ENCODE assay signal across 10 cellular contexts in the genomic region with DNA sequence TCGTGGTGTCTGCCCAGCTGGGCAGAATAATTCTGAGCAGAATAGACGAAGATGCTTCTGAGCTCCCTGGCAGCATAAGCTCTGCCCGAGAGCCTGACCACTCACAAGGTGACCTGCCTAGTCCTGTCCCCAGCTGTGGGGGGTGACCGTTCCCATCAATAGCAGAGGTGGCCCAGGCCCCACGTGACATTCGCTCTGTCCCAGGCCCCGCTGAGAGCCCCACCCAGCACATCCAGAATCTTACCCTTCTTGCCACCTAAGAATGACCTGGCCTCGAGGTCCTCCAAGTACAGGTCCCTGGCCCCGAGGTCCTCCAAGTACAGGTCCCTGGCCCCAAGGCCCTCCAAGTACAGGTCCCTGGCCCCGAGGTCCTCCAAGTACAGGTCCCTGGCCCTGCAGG. TPM values are rescaled to one million over a fixed set of nuclear protein-coding genes. Genes with fewer than 3 reads are reported as not detected.
A peak's percentile ranks its signal among the peaks of the same experiment; 100 is the strongest.
DNase-seq lines count a peak whose midpoint lies in the region; ATAC-seq and TF ChIP-seq lines count a peak whose summit lies in the region.
"Had no signal": no experiment of that assay in that cellular context is flagged by ENCODE, and none has a peak within 500 bp of the region (broad histone marks: within the 10 kb centered on the region; RNA-seq: fewer than 3 reads in every experiment).

No MANE protein-coding gene starts in this region.

- H3K36me3 Mint-ChIP-seq in stimulated activated naive CD8-positive, alpha-beta T cell treated with anti-CD3 and anti-CD28 coated beads, Interleukin-15, Interleukin-2, amounts not matched to agents 100 ng/mL and 50 ng/mL, for 24 hours (ENCODE audit: low read depth): peaks cover 20% of the 10 kb centered on the region
- H3K36me3 Mint-ChIP-seq in nephron progenitor cell (ENCODE audit: low read depth): no peaks in the 10 kb centered on the region

- ATAC-seq in stimulated activated naive CD8-positive, alpha-beta T cell treated with anti-CD3 and anti-CD28 coated beads, Interleukin-15, Interleukin-2, amounts not matched to agents 100 U/mL and 50 U/mL, for 24 hours: no peak
- ATAC-seq in aorta (ENCODE audit: low FRiP score) (no peak), HG03342 (IDR thresholded peaks at IDR 0.05; ENCODE audit: unreplicated experiment) (no peak), GM19023 (IDR thresholded peaks at IDR 0.05; ENCODE audit: unreplicated experiment) (no peak)

- H3K27me3 ChIP-seq in esophagus (ENCODE audit: control insufficient read depth in 1 of 2, insufficient read depth in 2 of 2, low read length in 2 of 2) (no peaks in the 10 kb centered on the region), aorta (ENCODE audit: control insufficient read depth in 1 of 2, insufficient read depth in 2 of 2, low read length in 1 of 2) (no peaks in the 10 kb centered on the region)

- H3K9me3 Mint-ChIP-seq in stimulated activated naive CD8-positive, alpha-beta T cell treated with anti-CD3 and anti-CD28 coated beads, Interleukin-15, Interleukin-2, amounts not matched to agents 100 ng/mL and 50 ng/mL, for 24 hours: no peaks in the 10 kb centered on the region
- no peaks in the 10 kb centered on the region for H3K9me3 Mint-ChIP-seq in nephron progenitor cell
- H3K9me3 Mint-ChIP-seq: IgD-negative memory B cell had no signal

- H3K4me1 ChIP-seq in esophagus (ENCODE audit: control insufficient read depth in 2 of 2, insufficient read depth in 2 of 2, low read length in 1 of 2): peaks cover 0 to 52% of the 10 kb centered on the region in 2 donors
- no peaks in the 10 kb centered on the region for H3K4me1 ChIP-seq in aorta (ENCODE audit: control insufficient read depth in 1 of 2, insufficient read depth in 2 of 2, low read length in 2 of 2)

- H3K4me1 Mint-ChIP-seq in stimulated activated naive CD8-positive, alpha-beta T cell treated with anti-CD3 and anti-CD28 coated beads, Interleukin-15, Interleukin-2, amounts not matched to agents 100 ng/mL and 50 ng/mL, for 24 hours (ENCODE audit: low read depth): peaks cover 25% of the 10 kb centered on the region
- peaks cover 31% of the 10 kb centered on the region for H3K4me1 Mint-ChIP-seq in nephron progenitor cell

- H3K4me3 Mint-ChIP-seq in stimulated activated naive CD8-positive, alpha-beta T cell treated with anti-CD3 and anti-CD28 coated beads, Interleukin-15, Interleukin-2, amounts not matched to agents 100 ng/mL and 50 ng/mL, for 24 hours: peak overlapping the region; percentile 98
- no peak overlapping the region for H3K4me3 Mint-ChIP-seq in nephron progenitor cell

- 74 to 80% methylated on average over 10 of the region's 10 CpGs for WGBS in esophagus, 2 donors
- WGBS in aorta, 2 donors: 78 to 85% methylated on average over 10 of the region's 10 CpGs

- no peak for TF ChIP-seq CTCF in nephron progenitor cell (IDR thresholded peaks at IDR 0.05)

- no peak for DNase-seq in stimulated activated naive CD8-positive, alpha-beta T cell treated with anti-CD3 and anti-CD28 coated beads, Interleukin-15, Interleukin-2, amounts not matched to agents 100 U/mL and 50 U/mL, for 24 hours
- DNase-seq in nephron progenitor cell (peak; percentile 1), aorta (no peak), ecto neural progenitor cell (ENCODE audit: low spot score) (no peak)

- H3K36me3 ChIP-seq in esophagus (ENCODE audit: control insufficient read depth in 2 of 2, insufficient read depth in 2 of 2, low read length in 1 of 2) (peaks cover 0 to 16% of the 10 kb centered on the region in 2 donors), aorta (ENCODE audit: control insufficient read depth in 1 of 2, insufficient read depth in 2 of 2, low read length in 1 of 2) (peaks cover 0 to 2% of the 10 kb centered on the region in 2 donors)

- H3K27ac ChIP-seq in esophagus (ENCODE audit: low read depth in 2 of 2, low read length in 1 of 2) (peak overlapping the region; percentile 88 to 95), aorta (ENCODE audit: low read depth in 1 of 2, low read length in 2 of 2) (peak overlapping the region; percentile 69 to 79)

- H3K9me3 ChIP-seq in esophagus (ENCODE audit: control insufficient read depth in 2 of 2, insufficient read depth in 1 of 2, low read depth in 1 of 2, low read length in 1 of 2) (no peaks in the 10 kb centered on the region), aorta (ENCODE audit: control insufficient read depth, low read length) (no peaks in the 10 kb centered on the region)

- H3K4me3 ChIP-seq in esophagus (ENCODE audit: low read depth in 1 of 2, low read length in 2 of 2) (no peak overlapping the region), aorta (ENCODE audit: low read length in 2 of 2) (no peak overlapping the region)

- H3K27me3 Mint-ChIP-seq in stimulated activated naive CD8-positive, alpha-beta T cell treated with anti-CD3 and anti-CD28 coated beads, Interleukin-15, Interleukin-2, amounts not matched to agents 100 ng/mL and 50 ng/mL, for 24 hours: no peaks in the 10 kb centered on the region
- H3K27me3 Mint-ChIP-seq in nephron progenitor cell (ENCODE audit: low read depth, poor library complexity): peaks cover 9% of the 10 kb centered on the region

- intact Hi-C loops in aorta (cut with DNase I): no loop called here

- no peak overlapping the region for H3K27ac Mint-ChIP-seq in stimulated activated naive CD8-positive, alpha-beta T cell treated with anti-CD3 and anti-CD28 coated beads, Interleukin-15, Interleukin-2, amounts not matched to agents 100 ng/mL and 50 ng/mL, for 24 hours
- no peak overlapping the region for H3K27ac Mint-ChIP-seq in nephron progenitor cell

RNA-seq across cellular contexts. Expression of a gene that starts 0.7 kb away (rescaled TPM):
- polyA plus RNA-seq in esophagus: 1 to 10 TPM; 3.4 to 6.2 TPM
- total RNA-seq in aorta: 10 to 100 TPM; 38.1 to 52.1 TPM
- polyA plus RNA-seq in aorta: 10 to 100 TPM; 34.7 to 74.5 TPM
- total RNA-seq: NCI-H460 had no signal

RNA-seq across cellular contexts. Expression of a gene that starts 39.6 kb away (rescaled TPM):
- polyA plus RNA-seq in esophagus (10 to 100 TPM; 32.6 to 60.8 TPM), aorta (10 to 100 TPM in 1 of 2 donors, 1 to 10 TPM in 1; 8.8 to 52.7 TPM)
- 10 to 100 TPM; 25.6 to 28.2 TPM for total RNA-seq in aorta

RNA-seq across cellular contexts. Expression of a gene that starts 44.0 kb away (rescaled TPM):
- polyA plus RNA-seq in esophagus (not detected), aorta (not detected)
- under 1 TPM; 0.26 to 0.33 TPM for total RNA-seq in aorta
- polyA plus RNA-seq: IgD-negative memory B cell had no signal

RNA-seq across cellular contexts. Expression of a gene that starts 57.9 kb away (rescaled TPM):
- polyA plus RNA-seq in esophagus (10 to 100 TPM; 18.7 to 33.1 TPM), aorta (10 to 100 TPM; 14.5 to 90.9 TPM)
- 10 to 100 TPM; 44.8 to 89.1 TPM for total RNA-seq in aorta

Comparison
In these comparisons a context has a peak if more than half of its experiments do, and no peak if none do; other contexts are left out.
1. RNA of a gene that starts 0.7 kb away (polyA plus RNA-seq): 34.7 to 74.5 TPM in aorta; 3.4 to 6.2 TPM in esophagus; every median in the first group is over 4 times any median in the second.